ENCODE assay signal across 8 cellular contexts in genomic region chr7:25389489-25390106, GRCh38.
DNase-seq lines count a peak whose midpoint lies in the region; ATAC-seq and TF ChIP-seq lines count a peak whose summit lies in the region.

No MANE protein-coding gene starts in this region.

- no peaks in the 10 kb centered on the region for H3K4me1 ChIP-seq in NT2/D1 (ENCODE audit: insufficient read depth, insufficient read length)

- no peak overlapping the region for H3K9ac ChIP-seq in NT2/D1 (ENCODE audit: insufficient read length, low read depth)

- ATAC-seq in HG03571 (IDR thresholded peaks at IDR 0.05; ENCODE audit: unreplicated experiment) (no peak), GM19463 (IDR thresholded peaks at IDR 0.05; ENCODE audit: unreplicated experiment) (no peak), GM18873 (IDR thresholded peaks at IDR 0.05; ENCODE audit: low FRiP score, unreplicated experiment) (no peak)

- TF ChIP-seq CTCF in endothelial cell (IDR thresholded peaks at IDR 0.05; ENCODE audit: unreplicated experiment): peak; percentile 57
- peak; percentile 62 to 78 (median 75) for TF ChIP-seq CTCF in nephron (IDR thresholded peaks at IDR 0.05; ENCODE audit: unreplicated experiment in 3 of 3)

- H3K36me3 ChIP-seq in NT2/D1 (ENCODE audit: insufficient read depth, insufficient read length, low read length): no peaks in the 10 kb centered on the region

- H3K27ac Mint-ChIP-seq in endothelial cell (ENCODE audit: unreplicated experiment) (no peak overlapping the region), nephron (peak overlapping the region; percentile 47 to 96 (median 96))

- H3K4me1 Mint-ChIP-seq in endothelial cell (ENCODE audit: unreplicated experiment) (peaks cover 10% of the 10 kb centered on the region), nephron (peaks cover 71% of the 10 kb centered on the region)

- H3K4me3 Mint-ChIP-seq in endothelial cell (ENCODE audit: unreplicated experiment): no peak overlapping the region
- H3K4me3 Mint-ChIP-seq in nephron: no peak overlapping the region

- no peak overlapping the region for H3K4me3 ChIP-seq in NT2/D1 (ENCODE audit: insufficient read length, low read depth)

- H3K36me3 Mint-ChIP-seq in endothelial cell (ENCODE audit: low read depth, unreplicated experiment) (no peaks in the 10 kb centered on the region), nephron (ENCODE audit: low read depth) (no peaks in the 10 kb centered on the region)

- no peaks in the 10 kb centered on the region for H3K9me3 Mint-ChIP-seq in endothelial cell (ENCODE audit: unreplicated experiment)
- H3K9me3 Mint-ChIP-seq in nephron: no peaks in the 10 kb centered on the region

- H3K9me3 ChIP-seq in NT2/D1 (ENCODE audit: insufficient read depth, low read length): no peaks in the 10 kb centered on the region

- DNase-seq in DMS 273 treated with DMSO at 0.1 percent for 48 hours (lab: John Stamatoyannopoulos, UW): peak; percentile 58
- DNase-seq in HS-5 (ENCODE audit: low read depth): peak; percentile 11
- peak; percentile 54 for DNase-seq in NT2/D1 (ENCODE audit: low read depth, low spot score)
- peak; percentile 35 for DNase-seq in endothelial cell (ENCODE audit: low spot score)

- no peaks in the 10 kb centered on the region for H3K27me3 ChIP-seq in NT2/D1 (ENCODE audit: insufficient read depth, insufficient read length)

- H3K27me3 Mint-ChIP-seq in endothelial cell (ENCODE audit: unreplicated experiment) (peaks cover 2% of the 10 kb centered on the region), nephron (ENCODE audit: low read depth) (peaks cover 4% of the 10 kb centered on the region)
